In the genomic region with DNA sequence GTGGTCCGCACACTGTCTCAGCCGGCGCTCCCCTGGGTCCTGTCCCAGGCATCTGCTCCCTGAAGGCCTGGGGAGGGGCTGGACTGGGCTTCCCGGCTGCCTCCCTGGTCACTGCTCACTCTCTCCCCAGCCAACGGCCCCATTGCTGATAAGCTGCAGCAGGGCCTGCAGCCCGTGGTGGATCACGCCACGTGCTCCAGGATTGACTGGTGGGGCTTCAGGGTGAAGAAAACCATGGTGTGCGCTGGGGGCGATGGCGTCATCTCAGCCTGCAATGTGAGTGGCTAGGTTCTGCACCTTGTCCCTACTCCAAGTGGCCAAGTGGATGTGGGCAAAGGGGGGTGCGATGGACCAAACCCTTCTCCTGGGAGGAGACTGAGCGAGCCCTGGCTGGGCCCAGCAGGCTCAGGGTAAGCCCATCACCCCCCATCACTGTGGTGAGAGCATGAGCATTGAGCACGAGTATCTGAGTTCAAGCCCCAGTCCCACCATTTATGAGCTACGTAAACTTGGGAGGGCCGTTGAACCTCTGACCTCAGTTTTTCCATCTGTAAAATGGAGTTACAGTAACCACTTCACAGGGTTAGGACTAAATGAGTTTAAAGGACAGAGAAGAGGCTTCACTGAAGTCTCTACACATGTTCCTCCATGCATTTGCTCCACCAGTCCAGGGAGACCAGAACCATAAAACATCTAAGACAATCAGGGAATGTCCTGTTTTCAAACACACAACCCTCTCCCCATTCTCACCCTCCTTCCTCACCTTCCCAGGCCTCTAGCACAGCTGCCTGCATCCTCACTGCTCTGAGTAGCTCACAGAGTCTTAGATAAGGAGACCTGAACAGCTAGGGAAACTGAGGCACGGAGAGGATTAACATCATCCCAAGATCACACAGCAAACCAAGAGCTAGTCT, we compare ENCODE assay signal across 1 cellular context.
TF ChIP-seq lines count a peak whose summit lies in the region.

No MANE protein-coding gene starts in this region.

TF ChIP-seq in K562, 482 proteins besides CTCF, POLR2A, EP300 and RAD21 (continued from another document):
- no peak for TF ChIP-seq U2AF2 (optimal IDR thresholded peaks at IDR 0.05; ENCODE audit: low read depth, low read length)
- no peak for TF ChIP-seq MTF1 (CRISPR knock-in tag; IDR thresholded peaks at IDR 0.05; ENCODE audit: borderline replicate concordance)
- no peak for TF ChIP-seq RHOXF2B (CRISPR knock-in tag; conservative IDR thresholded peaks at IDR 0.05)
- TF ChIP-seq ZFPM2 (CRISPR knock-in tag; IDR thresholded peaks at IDR 0.05): no peak
- no peak for TF ChIP-seq EGR1 (conservative IDR thresholded peaks at IDR 0.05)
- peak; percentile 45; the same call in 1 of the 2 replicates for TF ChIP-seq ZKSCAN1 (IDR thresholded peaks at IDR 0.05; ENCODE audit: low read depth, low read length)
- TF ChIP-seq ZNF24 (IDR thresholded peaks at IDR 0.05): peak; percentile 86
- no peak for TF ChIP-seq WHSC1 (IDR thresholded peaks at IDR 0.05; ENCODE audit: low read length)
- TF ChIP-seq, protein P1, sequence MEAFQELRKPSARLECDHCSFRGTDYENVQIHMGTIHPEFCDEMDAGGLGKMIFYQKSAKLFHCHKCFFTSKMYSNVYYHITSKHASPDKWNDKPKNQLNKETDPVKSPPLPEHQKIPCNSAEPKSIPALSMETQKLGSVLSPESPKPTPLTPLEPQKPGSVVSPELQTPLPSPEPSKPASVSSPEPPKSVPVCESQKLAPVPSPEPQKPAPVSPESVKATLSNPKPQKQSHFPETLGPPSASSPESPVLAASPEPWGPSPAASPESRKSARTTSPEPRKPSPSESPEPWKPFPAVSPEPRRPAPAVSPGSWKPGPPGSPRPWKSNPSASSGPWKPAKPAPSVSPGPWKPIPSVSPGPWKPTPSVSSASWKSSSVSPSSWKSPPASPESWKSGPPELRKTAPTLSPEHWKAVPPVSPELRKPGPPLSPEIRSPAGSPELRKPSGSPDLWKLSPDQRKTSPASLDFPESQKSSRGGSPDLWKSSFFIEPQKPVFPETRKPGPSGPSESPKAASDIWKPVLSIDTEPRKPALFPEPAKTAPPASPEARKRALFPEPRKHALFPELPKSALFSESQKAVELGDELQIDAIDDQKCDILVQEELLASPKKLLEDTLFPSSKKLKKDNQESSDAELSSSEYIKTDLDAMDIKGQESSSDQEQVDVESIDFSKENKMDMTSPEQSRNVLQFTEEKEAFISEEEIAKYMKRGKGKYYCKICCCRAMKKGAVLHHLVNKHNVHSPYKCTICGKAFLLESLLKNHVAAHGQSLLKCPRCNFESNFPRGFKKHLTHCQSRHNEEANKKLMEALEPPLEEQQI (IDR thresholded peaks at IDR 0.05): no peak
- no peak for TF ChIP-seq KDM4B (IDR thresholded peaks at IDR 0.05; ENCODE audit: borderline replicate concordance in 2 of 2, low read depth in 1 of 2)
- no peak for TF ChIP-seq ZNF232 (CRISPR knock-in tag; IDR thresholded peaks at IDR 0.05)
- TF ChIP-seq SMARCA4 (IDR thresholded peaks at IDR 0.05): no peak
- peak; percentile 52 for TF ChIP-seq CBFA2T3 (IDR thresholded peaks at IDR 0.05)
- no peak for TF ChIP-seq DNMT1 (IDR thresholded peaks at IDR 0.05)
- TF ChIP-seq PHF20 (IDR thresholded peaks at IDR 0.05; ENCODE audit: partially characterized antibody): peak; percentile 74
- peak; percentile 34; the same call in 1 of the 2 replicates for TF ChIP-seq CTBP1 (IDR thresholded peaks at IDR 0.05; ENCODE audit: borderline replicate concordance)
- TF ChIP-seq TCF3 (CRISPR knock-in tag; IDR thresholded peaks at IDR 0.05): peak; percentile 42
- 0 out of 2 replicates have a peak, but pooled peaks have one; percentile 19 for TF ChIP-seq RAD51 (IDR thresholded peaks at IDR 0.05; ENCODE audit: borderline replicate concordance, low read depth)
- peak; percentile 22; the same call in 1 of the 2 replicates for TF ChIP-seq ARID1B (IDR thresholded peaks at IDR 0.05)
- TF ChIP-seq SAFB (IDR thresholded peaks at IDR 0.05; ENCODE audit: borderline replicate concordance, low read depth, low read length): no peak
- TF ChIP-seq RBM22 (IDR thresholded peaks at IDR 0.05; ENCODE audit: low read depth, low read length, poor library complexity, severe bottlenecking): no peak
- TF ChIP-seq HDGF (IDR thresholded peaks at IDR 0.05): peak; percentile 46; the same call in 1 of the 2 replicates
- TF ChIP-seq ILF3 (IDR thresholded peaks at IDR 0.05; ENCODE audit: borderline replicate concordance): no peak
- no peak for TF ChIP-seq TAF9B (IDR thresholded peaks at IDR 0.05; ENCODE audit: partially characterized antibody)
- no peak for TF ChIP-seq ATF1 (CRISPR knock-in tag; IDR thresholded peaks at IDR 0.05)
- TF ChIP-seq ATF1 (tag; IDR thresholded peaks at IDR 0.05): peak; percentile 78
- TF ChIP-seq GABPB1 (CRISPR knock-in tag; IDR thresholded peaks at IDR 0.05): peak; percentile 46; the same call in 1 of the 2 replicates
- TF ChIP-seq STAT5A (IDR thresholded peaks at IDR 0.05; ENCODE audit: borderline replicate concordance, low read length): no peak
- TF ChIP-seq RBM25 (IDR thresholded peaks at IDR 0.05; ENCODE audit: low read depth, low read length, severe bottlenecking): peak; percentile 94
- peak; percentile 96 for TF ChIP-seq HDAC2 (IDR thresholded peaks at IDR 0.05)
- peak; percentile 100 for TF ChIP-seq CHD4 (IDR thresholded peaks at IDR 0.05; ENCODE audit: insufficient read depth, insufficient replicate concordance, low read depth, low read length, poor library complexity, severe bottlenecking)
- 0 out of 2 replicates have a peak, but pooled peaks have one; percentile 17 for TF ChIP-seq FOXK1 (CRISPR knock-in tag; IDR thresholded peaks at IDR 0.05; ENCODE audit: borderline replicate concordance)
- TF ChIP-seq JUND (IDR thresholded peaks at IDR 0.05; ENCODE audit: borderline replicate concordance, low read depth, low read length): no peak
- peak; percentile 48; the same call in 2 of the 3 replicates for TF ChIP-seq JUND (tag; IDR thresholded peaks at IDR 0.05; ENCODE audit: borderline replicate concordance, low read depth, low read length)
- TF ChIP-seq KLF16 (IDR thresholded peaks at IDR 0.05): no peak
- no peak for TF ChIP-seq ZNF384 (IDR thresholded peaks at IDR 0.05; ENCODE audit: low read depth, low read length)
- no peak for TF ChIP-seq HNRNPUL1 (IDR thresholded peaks at IDR 0.05; ENCODE audit: low read length)
- no peak for TF ChIP-seq NR4A1 (CRISPR knock-in tag; IDR thresholded peaks at IDR 0.05)
- no peak for TF ChIP-seq NR4A1 (tag; IDR thresholded peaks at IDR 0.05)
- TF ChIP-seq, protein P2, sequence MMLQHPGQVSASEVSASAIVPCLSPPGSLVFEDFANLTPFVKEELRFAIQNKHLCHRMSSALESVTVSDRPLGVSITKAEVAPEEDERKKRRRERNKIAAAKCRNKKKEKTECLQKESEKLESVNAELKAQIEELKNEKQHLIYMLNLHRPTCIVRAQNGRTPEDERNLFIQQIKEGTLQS (IDR thresholded peaks at IDR 0.05): peak; percentile 78
- TF ChIP-seq, protein P2 (CRISPR knock-in tag; conservative IDR thresholded peaks at IDR 0.05): no peak
- 0 out of 2 replicates have a peak, but pooled peaks have one; percentile 18 for TF ChIP-seq HDAC8 (tag; IDR thresholded peaks at IDR 0.05)
- TF ChIP-seq RFX7 (CRISPR knock-in tag; IDR thresholded peaks at IDR 0.05): no peak
- peak in 2 of 3 experiments; percentile 13 to 40 for TF ChIP-seq YY1 (IDR thresholded peaks at IDR 0.05; ENCODE audit: borderline replicate concordance in 1 of 3, control insufficient read depth in 1 of 3, extremely low read depth in 1 of 3, insufficient read depth in 3 of 3, insufficient read length in 1 of 3, insufficient replicate concordance in 2 of 3, low read depth in 1 of 3, low read length in 2 of 3)
- TF ChIP-seq CBFA2T2 (conservative IDR thresholded peaks at IDR 0.05): 0 out of 2 replicates have a peak, but pooled peaks have one; percentile 5
